ENCODE assay signal across 8 cellular contexts in the genomic region with DNA sequence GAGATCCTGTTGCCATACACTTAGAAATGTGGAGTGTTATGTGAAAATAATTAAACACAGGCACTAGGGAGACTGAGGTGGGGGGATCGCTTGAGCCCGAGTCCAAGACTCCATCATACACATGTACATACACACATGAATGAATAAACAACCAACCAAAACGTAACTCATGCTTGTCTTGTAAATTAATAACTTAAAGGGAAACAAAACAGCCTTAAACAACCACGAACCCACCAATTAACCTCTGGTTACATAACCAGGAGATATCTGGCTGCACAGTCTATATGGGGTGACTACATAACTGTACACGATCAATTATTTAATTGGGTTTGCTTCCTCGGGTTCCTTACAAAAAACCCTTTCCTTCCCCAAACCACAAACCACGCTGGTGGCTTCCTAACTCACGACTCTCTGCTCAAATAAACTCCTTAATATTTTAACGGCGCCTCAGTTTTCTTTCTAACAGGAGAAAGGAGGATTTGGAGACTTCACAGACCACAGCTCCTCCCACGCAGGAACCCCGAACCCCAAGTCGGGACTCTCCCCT. TPM values are rescaled to one million over a fixed set of nuclear protein-coding genes. Genes with fewer than 3 reads are reported as not detected.
A peak's percentile ranks its signal among the peaks of the same experiment; 100 is the strongest.
DNase-seq lines count a peak whose midpoint lies in the region; ATAC-seq, FAIRE-seq and TF ChIP-seq lines count a peak whose summit lies in the region.

No MANE protein-coding gene starts in this region.

- intact Hi-C loops in aorta (cut with DNase I), result loop anchor here in 1 of 2 donors (1.0 to 10.0 kb wide), 2 partner anchors 26 to 143 kb away; partner anchors contain the start of genes AHCTF1 and ZNF669

- H3K4me3 ChIP-seq in AG10803 (ENCODE audit: low read length), result peak overlapping the region; percentile 90
- peak overlapping the region; percentile 81 for H3K4me3 ChIP-seq in MG63
- peak overlapping the region; percentile 70 for H3K4me3 ChIP-seq in bronchial epithelial cell (ENCODE audit: low read depth, low read length)
- peak overlapping the region; percentile 89 to 95 for H3K4me3 ChIP-seq in mesenchymal stem cell (ENCODE audit: insufficient read depth in 1 of 2, low read depth in 1 of 2, low read length in 2 of 2)
- H3K4me3 ChIP-seq in aorta (ENCODE audit: low read length in 2 of 2), result peak overlapping the region; percentile 86 to 94

- ATAC-seq in GM19023 (IDR thresholded peaks at IDR 0.05; ENCODE audit: unreplicated experiment), result peak; percentile 2
- ATAC-seq in aorta (ENCODE audit: low FRiP score), result no peak

- H2AK5ac ChIP-seq in mesenchymal stem cell (ENCODE audit: low read length, severe bottlenecking), result no peak overlapping the region

- H2BK5ac ChIP-seq in mesenchymal stem cell (ENCODE audit: low read depth, low read length, poor library complexity, severe bottlenecking), result no peak overlapping the region

- H4K91ac ChIP-seq in mesenchymal stem cell (ENCODE audit: low read length), result no peak overlapping the region

- peak overlapping the region; percentile 79 to 85 for H3K18ac ChIP-seq in mesenchymal stem cell (ENCODE audit: low read depth in 1 of 2, low read length in 2 of 2)

- DNase-seq in AG10803 (ENCODE audit: low read depth) (peak; percentile 2), MG63 (no peak), bronchial epithelial cell (ENCODE audit: low read depth) (peak; percentile 8), mesenchymal stem cell (no peak), aorta (no peak), kidney glomerular epithelial cell (lab: John Stamatoyannopoulos, UW) (no peak)
- no peak for DNase-seq in activated CD4-positive, alpha-beta T cell treated with anti-CD3 and anti-CD28 coated beads, Interleukin-2, amount 50 U/mL, for 48 hours

- peaks cover 30% of the 10 kb centered on the region for H3K79me1 ChIP-seq in mesenchymal stem cell (replicated peaks; ENCODE audit: low read length, poor library complexity, severe bottlenecking)

- no peaks in the 10 kb centered on the region for H3K27me3 ChIP-seq in MG63
- no peaks in the 10 kb centered on the region for H3K27me3 ChIP-seq in bronchial epithelial cell (ENCODE audit: control insufficient read depth, insufficient read depth, low read length)
- H3K27me3 ChIP-seq in mesenchymal stem cell (ENCODE audit: control insufficient read depth in 1 of 2, insufficient read depth in 1 of 2, low read length in 2 of 2), result no peaks in the 10 kb centered on the region
- H3K27me3 ChIP-seq in aorta (ENCODE audit: control insufficient read depth in 1 of 2, insufficient read depth in 2 of 2, low read length in 1 of 2), result no peaks in the 10 kb centered on the region

- H3K27ac ChIP-seq in mesenchymal stem cell (ENCODE audit: low read length, poor library complexity, severe bottlenecking) (no peak overlapping the region), aorta (ENCODE audit: low read depth in 1 of 2, low read length in 2 of 2) (no peak overlapping the region)

- H3K36me3 ChIP-seq in MG63 (peaks cover 6% of the 10 kb centered on the region), bronchial epithelial cell (ENCODE audit: control insufficient read depth, insufficient read depth, low read length) (no peaks in the 10 kb centered on the region), mesenchymal stem cell (ENCODE audit: control insufficient read depth in 1 of 2, insufficient read depth in 2 of 2, low read depth in 1 of 2, low read length in 2 of 2) (no peaks in the 10 kb centered on the region), aorta (ENCODE audit: control insufficient read depth in 1 of 2, insufficient read depth in 2 of 2, low read length in 1 of 2) (no peaks in the 10 kb centered on the region)

- WGBS in mesenchymal stem cell, result 0% methylated on average over 13 of the region's 13 CpGs
- WGBS in aorta, 2 donors, result 1 to 2% methylated on average over 13 of the region's 13 CpGs

- TF ChIP-seq CTCF in AG10803 (conservative IDR thresholded peaks at IDR 0.05; ENCODE audit: low read length), result no peak
- no peak for TF ChIP-seq CTCF in bronchial epithelial cell (IDR thresholded peaks at IDR 0.05; ENCODE audit: insufficient read depth, low read length, severe bottlenecking)

- no peak overlapping the region for H2BK12ac ChIP-seq in mesenchymal stem cell (ENCODE audit: low read length in 2 of 2)

- H4K8ac ChIP-seq in mesenchymal stem cell (ENCODE audit: low read length), result peak overlapping the region; percentile 72

- peak overlapping the region; percentile 94 for H3K4me2 ChIP-seq in mesenchymal stem cell (ENCODE audit: low read length, poor library complexity, severe bottlenecking)

- no peak overlapping the region for H2BK15ac ChIP-seq in mesenchymal stem cell (ENCODE audit: low read depth, poor library complexity, severe bottlenecking)

- no peak for FAIRE-seq in bronchial epithelial cell (lab: Jason Lieb, UNC)

- H3K23ac ChIP-seq in mesenchymal stem cell (ENCODE audit: low read length in 2 of 2), result no peak overlapping the region

- H3K9ac ChIP-seq in mesenchymal stem cell (ENCODE audit: low read length), result peak overlapping the region; percentile 91

- no peak overlapping the region for H2BK120ac ChIP-seq in mesenchymal stem cell (ENCODE audit: low read depth, low read length)

- H3K9me3 ChIP-seq in MG63 (peaks cover 10% of the 10 kb centered on the region), mesenchymal stem cell (ENCODE audit: control insufficient read depth, low read length) (no peaks in the 10 kb centered on the region), aorta (ENCODE audit: control insufficient read depth, low read length) (no peaks in the 10 kb centered on the region)

- peak overlapping the region in 1 of 2 experiments; percentile 89 for H3K14ac ChIP-seq in mesenchymal stem cell (ENCODE audit: low read length in 2 of 2)

- H3K4me1 ChIP-seq in mesenchymal stem cell (ENCODE audit: control insufficient read depth, insufficient read depth, low read depth, low read length) (peaks cover 4% of the 10 kb centered on the region), aorta (ENCODE audit: control insufficient read depth in 1 of 2, insufficient read depth in 2 of 2, low read length in 2 of 2) (no peaks in the 10 kb centered on the region)

- no peak overlapping the region for H3K4ac ChIP-seq in mesenchymal stem cell (ENCODE audit: low read depth in 1 of 2, low read length in 2 of 2)

- H2AFZ ChIP-seq in mesenchymal stem cell (ENCODE audit: low read depth, low read length), result peak overlapping the region; percentile 88

RNA-seq across cellular contexts. Expression of gene ZNF670, which starts 0.8 kb away (rescaled TPM):
- 5.2 and 10.5 TPM in 2 replicates for total RNA-seq in MG63 (2014; rRNA removed; shearing (Covaris generic); ENCODE audit: low replicate concordance)
- total RNA-seq in bronchial epithelial cell (3.7 and 4.5 TPM in 2 replicates), aorta (1 to 10 TPM; 2.9 to 4.1 TPM)
- 0.81 TPM for polyA plus RNA-seq in mesenchymal stem cell (2013, experiment 1 of 2)
- 0.75 TPM for polyA plus RNA-seq in mesenchymal stem cell (2013, experiment 2 of 2)
- under 1 TPM; 0.88 to 0.90 TPM for polyA plus RNA-seq in aorta

RNA-seq across cellular contexts. Expression of gene ZNF669, which starts 26.3 kb away (rescaled TPM):
- 11.6 and 16.8 TPM in 2 replicates for total RNA-seq in MG63 (2014; rRNA removed; shearing (Covaris generic); ENCODE audit: low replicate concordance)
- 10.3 and 10.5 TPM in 2 replicates for total RNA-seq in bronchial epithelial cell
- polyA plus RNA-seq in mesenchymal stem cell (2013, experiment 1 of 2), result 3.9 TPM
- 3.8 TPM for polyA plus RNA-seq in mesenchymal stem cell (2013, experiment 2 of 2)
- 1 to 10 TPM; 6.0 to 8.4 TPM for total RNA-seq in aorta
- 1 to 10 TPM; 2.4 to 2.5 TPM for polyA plus RNA-seq in aorta

Comparison
In these comparisons a context has a peak if more than half of its experiments do, and no peak if none do; other contexts are left out.
1. DNase-seq: peak in AG10803 (single experiment) and bronchial epithelial cell (single experiment); none in MG63 (single experiment), mesenchymal stem cell (single experiment), aorta (0 of 2), kidney glomerular epithelial cell (single experiment) and activated CD4-positive, alpha-beta T cell treated with anti-CD3 and anti-CD28 coated beads, Interleukin-2, amount 50 U/mL, for 48 hours (0 of 2).
2. Peak in every context shown above with its lines, with median percentiles within 50 percentile points of each other: H3K4me3 ChIP-seq.